Comparison of ENCODE assay signal across 8 cellular contexts in genomic region chr6:17884501-17885039, GRCh38.
A peak's percentile ranks its signal among the peaks of the same experiment; 100 is the strongest.
DNase-seq lines count a peak whose midpoint lies in the region; ATAC-seq and FAIRE-seq lines count a peak whose summit lies in the region.
"Had no signal": no experiment of that assay in that cellular context is flagged by ENCODE, and none has a peak within 500 bp of the region (broad histone marks: within the 10 kb centered on the region; RNA-seq: fewer than 3 reads in every experiment).

No MANE protein-coding gene starts in this region.

- ATAC-seq in HG02840 (IDR thresholded peaks at IDR 0.05; ENCODE audit: low FRiP score, unreplicated experiment), result peak; percentile 78
- ATAC-seq in memory B cell (ENCODE audit: low read depth), result peak; percentile 51
- ATAC-seq: Panc1 had no signal

- H3K9me3 Mint-ChIP-seq in memory B cell, result no peaks in the 10 kb centered on the region

- H3K27me3 Mint-ChIP-seq in memory B cell, result no peaks in the 10 kb centered on the region

- H3K36me3 Mint-ChIP-seq in memory B cell, result peaks cover 1% of the 10 kb centered on the region

- H3K4me3 Mint-ChIP-seq in memory B cell, result peak overlapping the region; percentile 60

- peak overlapping the region; percentile 48 for H3K27ac Mint-ChIP-seq in memory B cell

- peak; percentile 11 for FAIRE-seq in GM19239 (lab: Jason Lieb, UNC)

- DNase-seq in GM19239 (ENCODE audit: insufficient read length, low spot score) (no peak), OCI-M1 (lab: John Stamatoyannopoulos, UW) (peak; percentile 90), memory B cell (ENCODE audit: low spot score in 2 of 2) (no peak), cerebellar cortex (ENCODE audit: low spot score) (no peak), NCI-H1436 treated with DMSO at 0.1 percent for 48 hours (lab: John Stamatoyannopoulos, UW) (no peak), NCI-H510A (lab: John Stamatoyannopoulos, UW) (no peak)

- H3K4me1 Mint-ChIP-seq in memory B cell, result peaks cover 28% of the 10 kb centered on the region
